Comparison of ENCODE assay signal across 8 cellular contexts in genomic region chr16:2251281-2252111, GRCh38. TPM values are rescaled to one million over a fixed set of nuclear protein-coding genes. Genes with fewer than 3 reads are reported as not detected.
DNase-seq lines count a peak whose midpoint lies in the region; ATAC-seq and TF ChIP-seq lines count a peak whose summit lies in the region.

ECI1 (minus strand) TSS chr16:2251587; CDS start chr16:2251566, 21 bp downstream.

- peak within 1 kb of the TSS; percentile 65 for H3K4me2 ChIP-seq in Loucy (ENCODE audit: low read depth, low read length, poor library complexity, severe bottlenecking)

- DNase-seq in GOT3 (lab: John Stamatoyannopoulos, UW) (peak; percentile 90), SJCRH30 (peak; percentile 95), foreskin keratinocyte (peak; percentile 66 to 82)
- DNase-seq in activated gamma-delta T cell treated with anti-CD3 and anti-CD28 coated beads, Interleukin-2, amount 50 U/mL, for 16 hours (ENCODE audit: low read depth) = peak; percentile 68

- peak; percentile 75 for ATAC-seq in foreskin keratinocyte

- H3K4me3 ChIP-seq in Loucy (ENCODE audit: low read length, poor library complexity, severe bottlenecking) = peak within 1 kb of the TSS; percentile 73
- H3K4me3 ChIP-seq in SJCRH30 = peak within 1 kb of the TSS; percentile 71
- peak within 1 kb of the TSS; percentile 96 for H3K4me3 ChIP-seq in neuron (ENCODE audit: low read length)
- H3K4me3 ChIP-seq in subcutaneous abdominal adipose tissue (ENCODE audit: low read depth in 1 of 5, low read length in 5 of 5) = peak within 1 kb of the TSS; percentile 62 to 79 (median 69)

- no peaks in the 10 kb centered on the region for H3K9me2 ChIP-seq in Loucy (replicated peaks; ENCODE audit: low read depth, low read length)

- peaks cover 18% of the 10 kb centered on the region for H3K36me3 ChIP-seq in ES-I3 (ENCODE audit: insufficient read depth, low read length)
- peaks cover 18% of the 10 kb centered on the region; the same call in 1 of the 2 replicates for H3K36me3 ChIP-seq in Loucy (ENCODE audit: insufficient read depth, low read length)
- peaks cover 39% of the 10 kb centered on the region for H3K36me3 ChIP-seq in SJCRH30
- H3K36me3 ChIP-seq in neuron (ENCODE audit: insufficient read depth, low read length) = peaks cover 45% of the 10 kb centered on the region
- peaks cover 0 to 45% (median 34%) of the 10 kb centered on the region in 5 donors for H3K36me3 ChIP-seq in subcutaneous abdominal adipose tissue (ENCODE audit: control insufficient read depth in 5 of 5, insufficient read depth in 5 of 5, low read length in 5 of 5)

- peaks cover 10% of the 10 kb centered on the region; the same call in 1 of the 2 replicates for H3K79me2 ChIP-seq in Loucy (ENCODE audit: insufficient read depth, low read length)

- peak within 1 kb of the TSS; percentile 27; the same call in 1 of the 2 replicates for H3K27ac ChIP-seq in SJCRH30
- peak within 1 kb of the TSS; percentile 25 for H3K27ac ChIP-seq in foreskin keratinocyte
- peak within 1 kb of the TSS; percentile 79 for H3K27ac ChIP-seq in subcutaneous abdominal adipose tissue (ENCODE audit: low read depth, low read length)

- H3K9me3 ChIP-seq in ES-I3 (ENCODE audit: control insufficient read depth, insufficient read depth, low read length) (no peaks in the 10 kb centered on the region), Loucy (ENCODE audit: insufficient read depth, low read depth, low read length) (no peaks in the 10 kb centered on the region), SJCRH30 (replicated peaks) (no peaks in the 10 kb centered on the region), neuron (ENCODE audit: low read length) (no peaks in the 10 kb centered on the region), subcutaneous abdominal adipose tissue (ENCODE audit: control insufficient read depth in 5 of 5, low read length in 5 of 5) (no peaks in the 10 kb centered on the region)

- H3K27me3 ChIP-seq in Loucy (ENCODE audit: insufficient read depth, low read length, poor library complexity, severe bottlenecking) = no peaks in the 10 kb centered on the region
- no peaks in the 10 kb centered on the region for H3K27me3 ChIP-seq in SJCRH30
- H3K27me3 ChIP-seq in foreskin keratinocyte = no peaks in the 10 kb centered on the region
- no peaks in the 10 kb centered on the region for H3K27me3 ChIP-seq in neuron (ENCODE audit: insufficient read depth, low read length)
- H3K27me3 ChIP-seq in subcutaneous abdominal adipose tissue (ENCODE audit: control insufficient read depth in 5 of 5, insufficient read depth in 4 of 5, low read length in 5 of 5) = no peaks in the 10 kb centered on the region

- peak; percentile 29 for TF ChIP-seq CTCF in Loucy (conservative IDR thresholded peaks at IDR 0.05; ENCODE audit: low read length)
- TF ChIP-seq CTCF in foreskin keratinocyte (conservative IDR thresholded peaks at IDR 0.05) = peak; percentile 85

- H3K9ac ChIP-seq in ES-I3 (ENCODE audit: low read depth, low read length) = peak within 1 kb of the TSS; percentile 89
- H3K9ac ChIP-seq in Loucy (ENCODE audit: low read depth, low read length, poor library complexity, severe bottlenecking) = peak within 1 kb of the TSS; percentile 72
- H3K9ac ChIP-seq in subcutaneous abdominal adipose tissue (ENCODE audit: low read length in 5 of 5) = peak within 1 kb of the TSS; percentile 35 to 86 (median 66)

- H2AFZ ChIP-seq in Loucy (ENCODE audit: low read length) = peak within 1 kb of the TSS; percentile 49; the same call in 1 of the 2 replicates
- H2AFZ ChIP-seq in neuron (ENCODE audit: low read depth, low read length) = peak within 1 kb of the TSS; percentile 22

- peaks cover 6% of the 10 kb centered on the region; the same call in 1 of the 2 replicates for H3F3A ChIP-seq in Loucy (ENCODE audit: low read depth)

- peaks cover 3% of the 10 kb centered on the region; the same call in 1 of the 2 replicates for H3K4me1 ChIP-seq in ES-I3 (ENCODE audit: insufficient read depth, low read length)
- no peaks in the 10 kb centered on the region for H3K4me1 ChIP-seq in Loucy (ENCODE audit: insufficient read depth, low read length, poor library complexity, severe bottlenecking)
- H3K4me1 ChIP-seq in SJCRH30 = peaks cover 7% of the 10 kb centered on the region; the same call in 1 of the 2 replicates
- peaks cover 7% of the 10 kb centered on the region for H3K4me1 ChIP-seq in foreskin keratinocyte
- peaks cover 17% of the 10 kb centered on the region for H3K4me1 ChIP-seq in neuron (ENCODE audit: insufficient read depth, low read length)
- peaks cover 1 to 23% (median 20%) of the 10 kb centered on the region in 5 donors for H3K4me1 ChIP-seq in subcutaneous abdominal adipose tissue (ENCODE audit: control insufficient read depth in 5 of 5, insufficient read depth in 5 of 5, low read length in 5 of 5)

- H4K20me1 ChIP-seq in Loucy (ENCODE audit: insufficient read depth, low read length, poor library complexity, severe bottlenecking) = peaks cover 4% of the 10 kb centered on the region

RNA-seq across cellular contexts. Expression of gene ECI1, which starts in this region (rescaled TPM):
- 25.0 and 27.0 TPM in 2 replicates for total RNA-seq in SJCRH30 (2014; rRNA removed; shearing (Covaris generic))
- total RNA-seq in foreskin keratinocyte = 33.5 and 35.6 TPM in 2 replicates
- 68.3 and 82.5 TPM in 2 replicates for polyA plus RNA-seq in foreskin keratinocyte

Comparison
In these comparisons a context has a peak if more than half of its experiments do, and no peak if none do; other contexts are left out.
1. Peak in every context shown above with its lines: DNase-seq, ATAC-seq, H3K4me3 ChIP-seq and H3K27ac ChIP-seq.
2. H3K27ac ChIP-seq: peak in every context shown above with its lines; median percentile 79 in subcutaneous abdominal adipose tissue; 27 in SJCRH30; 25 in foreskin keratinocyte.